In genomic region chr10:93703066-93703465, GRCh38 we compare ENCODE assay signal across 8 cellular contexts. TPM values are rescaled to one million over a fixed set of nuclear protein-coding genes. Genes with fewer than 3 reads are reported as not detected.
DNase-seq lines count a peak whose midpoint lies in the region; ATAC-seq and TF ChIP-seq lines count a peak whose summit lies in the region.

No MANE protein-coding gene starts in this region.

- H3K27ac ChIP-seq in KMS-11 (peak overlapping the region; percentile 34; the same call in 1 of the 2 replicates), body of pancreas (peak overlapping the region; percentile 44 to 86 (median 72))

- peak overlapping the region; percentile 98 for H2AFZ ChIP-seq in KMS-11 (ENCODE audit: low read depth)

- peaks cover 4% of the 10 kb centered on the region for H3K27me3 Mint-ChIP-seq in WTC11 (ENCODE audit: low read depth)

- POLR2A ChIA-PET in WTC11 (lab: Charles Lee): interaction anchor here (1.3 kb wide), 1 partner anchor 112 kb away, joined by 5 read pairs; no protein-coding TSS in a partner anchor

- H3K4me2 ChIP-seq in KMS-11: peak overlapping the region; percentile 99

- intact Hi-C loops in body of pancreas (cut with DNase I): no loop called here
- intact Hi-C loops in lower leg skin (cut with DNase I; ENCODE audit: low total_unique reads): loop anchor here (5.0 kb wide), 1 partner anchor 114 kb away; no protein-coding TSS in a partner anchor

- no peak overlapping the region for H3K27ac Mint-ChIP-seq in WTC11

- ATAC-seq in body of pancreas (no peak), GM18520 (IDR thresholded peaks at IDR 0.05; ENCODE audit: unreplicated experiment) (no peak), HG03159 (IDR thresholded peaks at IDR 0.05; ENCODE audit: unreplicated experiment) (no peak), WTC11 (no peak)

- WGBS in body of pancreas, 2 donors: 1 to 2% methylated on average over 12 of the region's 12 CpGs
- 1 to 5% methylated on average over 12 of the region's 12 CpGs for WGBS in lower leg skin, 2 donors

- H3K9me3 ChIP-seq in body of pancreas: no peaks in the 10 kb centered on the region

- H4K20me1 ChIP-seq in KMS-11 (ENCODE audit: insufficient read depth): no peaks in the 10 kb centered on the region

- DNase-seq in SIG-M5 treated with dmso at 0.1 percent for 504 hours (lab: John Stamatoyannopoulos, UW; ENCODE audit: unreplicated experiment) (peak; percentile 28), SIG-M5 (lab: John Stamatoyannopoulos, UW) (no peak), body of pancreas (peak in 1 of 4 donors; percentile 7), lower leg skin (ENCODE audit: low spot score in 2 of 2) (no peak), WTC11 (ENCODE audit: low spot score) (no peak)

- H3K79me2 ChIP-seq in KMS-11 (ENCODE audit: insufficient read depth, low read depth): no peaks in the 10 kb centered on the region

- no peaks in the 10 kb centered on the region for H3K9me3 Mint-ChIP-seq in WTC11

- TF ChIP-seq POLR2A in body of pancreas (IDR thresholded peaks at IDR 0.05): no peak
- no peak for TF ChIP-seq POLR2A in lower leg skin (IDR thresholded peaks at IDR 0.05)

- peak overlapping the region; percentile 50 for H3K9ac ChIP-seq in KMS-11

- H3K4me3 ChIP-seq in KMS-11 (IDR thresholded peaks at IDR 0.05; ENCODE audit: insufficient read depth, low read depth, low read length) (no peak overlapping the region), body of pancreas (peak overlapping the region; percentile 18 to 81), lower leg skin (ENCODE audit: low read depth, poor library complexity, severe bottlenecking) (peak overlapping the region; percentile 55)

- H3K4me1 Mint-ChIP-seq in WTC11: peaks cover 14% of the 10 kb centered on the region

- H3K4me1 ChIP-seq in KMS-11 (ENCODE audit: low read depth, poor library complexity, severe bottlenecking) (peaks cover 6% of the 10 kb centered on the region), body of pancreas (peaks cover 13% of the 10 kb centered on the region)

- TF ChIP-seq CTCF in KMS-11 (conservative IDR thresholded peaks at IDR 0.05; ENCODE audit: low read depth, low read length) (no peak), body of pancreas (IDR thresholded peaks at IDR 0.05) (no peak), lower leg skin (IDR thresholded peaks at IDR 0.05) (no peak), WTC11 (IDR thresholded peaks at IDR 0.05) (no peak)

- H3K27me3 ChIP-seq in KMS-11 (ENCODE audit: insufficient read depth, low read depth) (no peaks in the 10 kb centered on the region), body of pancreas (no peaks in the 10 kb centered on the region)

- no peaks in the 10 kb centered on the region for H3K36me3 ChIP-seq in KMS-11 (ENCODE audit: insufficient read depth)
- peaks cover 0 to 5% of the 10 kb centered on the region in 2 donors for H3K36me3 ChIP-seq in body of pancreas (replicated peaks in 1 of 2; ENCODE audit: insufficient read depth in 1 of 2, low read depth in 2 of 2)

- CTCF ChIA-PET in WTC11 (lab: Charles Lee): interaction anchor here (0.6 to 2.5 kb wide), 12 partner anchors 10 to 976 kb away, joined by 3 to 38 read pairs (median 4); partner anchors contain the start of gene LGI1

- H3K36me3 Mint-ChIP-seq in WTC11: peaks cover 4% of the 10 kb centered on the region

- H3K4me3 Mint-ChIP-seq in WTC11: no peak overlapping the region

TF ChIP-seq in WTC11, 78 proteins besides CTCF, POLR2A, EP300 and RAD21:
- TF ChIP-seq ATF1 (CRISPR knock-in tag; IDR thresholded peaks at IDR 0.05) (no peak), CREM (CRISPR knock-in tag; IDR thresholded peaks at IDR 0.05) (no peak), ZMAT4 (CRISPR knock-in tag; IDR thresholded peaks at IDR 0.05) (no peak), MYBL2 (CRISPR knock-in tag; IDR thresholded peaks at IDR 0.05) (no peak), ERG (CRISPR knock-in tag; IDR thresholded peaks at IDR 0.05) (no peak), TCF7 (CRISPR knock-in tag; IDR thresholded peaks at IDR 0.05; ENCODE audit: low read depth) (no peak), HMGXB4 (CRISPR knock-in tag; IDR thresholded peaks at IDR 0.05) (no peak), NFE2L1 (CRISPR knock-in tag; IDR thresholded peaks at IDR 0.05) (no peak), STAT6 (CRISPR knock-in tag; conservative IDR thresholded peaks at IDR 0.05; ENCODE audit: low read depth) (no peak), EMX1 (CRISPR knock-in tag; IDR thresholded peaks at IDR 0.05) (no peak), AR (CRISPR knock-in tag; IDR thresholded peaks at IDR 0.05) (no peak)

RNA-seq across cellular contexts. Expression of gene FRA10AC1, which starts 0.7 kb away (rescaled TPM):
- 10 to 100 TPM; 20.0 to 23.7 TPM for total RNA-seq in body of pancreas
- total RNA-seq in lower leg skin: 10 to 100 TPM in 2 of 4 donors, 1 to 10 TPM in 2; 6.8 to 25.0 (median 11.5) TPM
- total RNA-seq in WTC11 (2021): 12.9 to 15.8 TPM (median 14.1 TPM) in 3 replicates

RNA-seq across cellular contexts. Expression of gene LGI1, which starts 54.7 kb away (rescaled TPM):
- total RNA-seq in body of pancreas (not detected), lower leg skin (1 to 10 TPM in 1 of 4 donors, not detected in 3; 2.8 TPM), WTC11 (2021) (not detected in 3 replicates)
